In genomic region chr1:8679411-8679800, GRCh38 we compare ENCODE assay signal across 12 cellular contexts.
DNase-seq lines count a peak whose midpoint lies in the region; ATAC-seq, FAIRE-seq and TF ChIP-seq lines count a peak whose summit lies in the region.
"Had no signal": no experiment of that assay in that cellular context is flagged by ENCODE, and none has a peak within 500 bp of the region (broad histone marks: within the 10 kb centered on the region; RNA-seq: fewer than 3 reads in every experiment).

No MANE protein-coding gene starts in this region.

- H3K9me1 ChIP-seq in endothelial cell of umbilical vein (replicated peaks; ENCODE audit: control insufficient read depth, extremely low read depth, insufficient read depth, low read length) = peaks cover 2% of the 10 kb centered on the region

- CTCF ChIA-PET in Panc1 (lab: Charles Lee) (no interaction called here), endothelial cell of umbilical vein (lab: Charles Lee) (interaction anchor here (0.9 to 1.6 kb wide), 7 partner anchors 10 to 170 kb away, joined by 3 to 6 read pairs (median 3); no protein-coding TSS in a partner anchor)

- H3K4me1 ChIP-seq in Panc1 (ENCODE audit: control insufficient read depth, insufficient read depth, low read length) = peaks cover 54% of the 10 kb centered on the region
- H3K4me1 ChIP-seq in endothelial cell of umbilical vein (ENCODE audit: control insufficient read depth, extremely low read depth, insufficient read depth, low read length) = peaks cover 16% of the 10 kb centered on the region
- H3K4me1 ChIP-seq in pancreas = peaks cover 5 to 42% (median 36%) of the 10 kb centered on the region in 3 donors

- peaks cover 82% of the 10 kb centered on the region for H3K79me2 ChIP-seq in endothelial cell of umbilical vein (ENCODE audit: control insufficient read depth, insufficient read depth, low read length)

- no peak overlapping the region for H2AFZ ChIP-seq in endothelial cell of umbilical vein (ENCODE audit: low read depth, low read length)

- DNase-seq in DMS53 (lab: John Stamatoyannopoulos, UW) = peak; percentile 23
- no peak for DNase-seq in DMS53 treated with DMSO at 0.1 percent for 48 hours (lab: John Stamatoyannopoulos, UW; ENCODE audit: unreplicated experiment)
- DNase-seq in Panc1 (ENCODE audit: low read depth, low spot score) = no peak
- DNase-seq in endothelial cell of umbilical vein (ENCODE audit: low read depth, low spot score) = peak; percentile 57
- DNase-seq in pancreas = no peak
- no peak for DNase-seq in superior temporal gyrus (ENCODE audit: extremely low spot score)
- DNase-seq in activated CD8-positive, alpha-beta memory T cell treated with anti-CD3 and anti-CD28 coated beads for 24 hours = no peak
- DNase-seq in NCI-H2196 treated with DMSO at 0.1 percent for 48 hours (lab: John Stamatoyannopoulos, UW; ENCODE audit: unreplicated experiment) = no peak
- DNase-seq: Caco-2; posterior cingulate gyrus; stimulated activated CD4-positive, alpha-beta T cell treated with anti-CD3 and anti-CD28 coated beads, Interleukin-2, amount 100 ng/mL, for 48 hours had no signal

- TF ChIP-seq CTCF in Panc1 (IDR thresholded peaks at IDR 0.05) (no peak), endothelial cell of umbilical vein (IDR thresholded peaks at IDR 0.05; ENCODE audit: extremely low read depth in 1 of 2, insufficient read depth in 1 of 2, low read depth in 1 of 2, low read length in 2 of 2) (no peak), pancreas (IDR thresholded peaks at IDR 0.05) (no peak)

- H3K27me3 ChIP-seq in Panc1 (ENCODE audit: control insufficient read depth, insufficient read depth, low read length) = no peaks in the 10 kb centered on the region
- H3K27me3 ChIP-seq in endothelial cell of umbilical vein (ENCODE audit: control insufficient read depth in 2 of 2, insufficient read depth in 2 of 2, low read length in 2 of 2) = no peaks in the 10 kb centered on the region
- H3K27me3 ChIP-seq in pancreas = no peaks in the 10 kb centered on the region

- no peak overlapping the region for H3K9ac ChIP-seq in endothelial cell of umbilical vein (replicated peaks; ENCODE audit: extremely low read depth, insufficient read depth, low read length)

- H3K4me3 ChIP-seq in Panc1 (ENCODE audit: low read depth in 2 of 2, low read length in 2 of 2) = no peak overlapping the region
- H3K4me3 ChIP-seq in endothelial cell of umbilical vein (replicated peaks in 1 of 3; ENCODE audit: insufficient read depth in 1 of 3, low read depth in 1 of 3, low read length in 3 of 3) = no peak overlapping the region
- no peak overlapping the region for H3K4me3 ChIP-seq in pancreas

- intact Hi-C loops in Panc1 (cut with micrococcal nuclease; ENCODE audit: unreplicated experiment) (no loop called here), endothelial cell of umbilical vein (cut with micrococcal nuclease) (no loop called here), pancreas (cut with DNase I) (no loop called here)

- WGBS in pancreas, 2 donors = 26 to 38% methylated on average over 2 of the region's 2 CpGs

- in situ Hi-C loops in Panc1 (cut with HindIII; ENCODE audit: low pct_unique_long_range_greater_than_20kb, low sequenced_read_pairs) = no loop called here

- POLR2A ChIA-PET in Panc1 (lab: Charles Lee) = no interaction called here
- POLR2A ChIA-PET in endothelial cell of umbilical vein (lab: Charles Lee) = interaction anchor here (1.0 kb wide), 1 partner anchor 16 kb away, joined by 3 read pairs; no protein-coding TSS in a partner anchor

- no peaks in the 10 kb centered on the region for H3K9me3 ChIP-seq in Panc1 (ENCODE audit: control insufficient read depth, insufficient read depth, low read depth, low read length)
- H3K9me3 ChIP-seq in endothelial cell of umbilical vein (replicated peaks; ENCODE audit: control insufficient read depth, insufficient read depth, low read length) = no peaks in the 10 kb centered on the region
- no peaks in the 10 kb centered on the region for H3K9me3 ChIP-seq in pancreas
- H3K9me3 ChIP-seq: Caco-2 had no signal

- dilution Hi-C loops in endothelial cell of umbilical vein (cut with MboI; ENCODE audit: extremely low pct_ligation_motif_present, low sequenced_read_pairs) = no loop called here

- H4K20me1 ChIP-seq in endothelial cell of umbilical vein (replicated peaks; ENCODE audit: control insufficient read depth, extremely low read depth, insufficient read depth, low read length) = peaks cover 6% of the 10 kb centered on the region

- BruUV-seq in Panc1 (replicated peaks; lab: Mats Ljungman, UMichigan) (no TSS peak), endothelial cell of umbilical vein (replicated peaks; lab: Mats Ljungman, UMichigan) (no TSS peak)

- H3K36me3 ChIP-seq in Panc1 (ENCODE audit: control insufficient read depth, insufficient read depth, low read length) (no peaks in the 10 kb centered on the region), endothelial cell of umbilical vein (ENCODE audit: control insufficient read depth in 2 of 2, extremely low read depth in 1 of 2, insufficient read depth in 2 of 2, low read length in 2 of 2) (no peaks in the 10 kb centered on the region), pancreas (no peaks in the 10 kb centered on the region)

- ATAC-seq in Panc1 = 0 out of 2 replicates have a peak, but pooled peaks have one; percentile 47
- peak in 3 of 4 donors; percentile 25 to 45 (median 30) for ATAC-seq in pancreas

- H3K4me2 ChIP-seq in endothelial cell of umbilical vein (ENCODE audit: insufficient read depth, low read length) = no peak overlapping the region

- peak overlapping the region; percentile 45; the same call in 1 of the 2 replicates for H3K27ac ChIP-seq in Panc1 (ENCODE audit: low read length)
- no peak overlapping the region for H3K27ac ChIP-seq in endothelial cell of umbilical vein (ENCODE audit: insufficient read depth, low read depth, low read length)
- H3K27ac ChIP-seq in pancreas = peak overlapping the region in 2 of 4 donors; percentile 10 to 63
- H3K27ac ChIP-seq: RWPE1 had no signal

- TF ChIP-seq POLR2A in endothelial cell of umbilical vein (IDR thresholded peaks at IDR 0.05; ENCODE audit: low read depth, low read length) = no peak

- FAIRE-seq in endothelial cell of umbilical vein (lab: Jason Lieb, UNC) (no peak), pancreas (lab: Jason Lieb, UNC) (no peak)

TF ChIP-seq in endothelial cell of umbilical vein, 7 proteins besides CTCF, POLR2A, EP300 and RAD21:
- TF ChIP-seq MAX (IDR thresholded peaks at IDR 0.05; ENCODE audit: insufficient read depth, insufficient read length) (no peak), FOS (IDR thresholded peaks at IDR 0.05; ENCODE audit: borderline replicate concordance, insufficient read depth, low read length) (peak; percentile 8), JUN (IDR thresholded peaks at IDR 0.05; ENCODE audit: borderline replicate concordance, insufficient read depth, insufficient read length, low read depth) (no peak), EZH2 (IDR thresholded peaks at IDR 0.05; ENCODE audit: borderline replicate concordance, low read depth, low read length, severe bottlenecking) (no peak), MYC (IDR thresholded peaks at IDR 0.05; ENCODE audit: low read depth, low read length) (no peak), POLR2AphosphoS5 (IDR thresholded peaks at IDR 0.05; ENCODE audit: insufficient read depth, low read depth, low read length) (no peak)

Comparison
In these comparisons a context has a peak if more than half of its experiments do, and no peak if none do; other contexts are left out.
1. DNase-seq: peak in DMS53 (single experiment) and endothelial cell of umbilical vein (single experiment); none in DMS53 treated with DMSO at 0.1 percent for 48 hours (single experiment), Panc1 (single experiment), pancreas (0 of 6), superior temporal gyrus (single experiment), activated CD8-positive, alpha-beta memory T cell treated with anti-CD3 and anti-CD28 coated beads for 24 hours (single experiment) and NCI-H2196 treated with DMSO at 0.1 percent for 48 hours (single experiment).